Comparison of ENCODE assay signal across 21 cellular contexts in genomic region chr2:71562518-71562917, GRCh38.
"Had no signal": no experiment of that assay in that cellular context is flagged by ENCODE, and none has a peak within 500 bp of the region (broad histone marks: within the 10 kb centered on the region; RNA-seq: fewer than 3 reads in every experiment).

No MANE protein-coding gene starts in this region.

- ATAC-seq: gastrocnemius medialis, heart right ventricle, left colon, mucosa of descending colon, natural killer cell, right cardiac atrium had no signal

- H3K4me2 ChIP-seq: smooth muscle cell had no signal

- H3K4me1 ChIP-seq: breast epithelium, gastrocnemius medialis, upper lobe of left lung had no signal

- DNase-seq: activated CD4-positive, alpha-beta T cell treated with anti-CD3 and anti-CD28 coated beads, Interleukin-2, amount 50 U/mL, for 4 hours; activated CD4-positive, CD25-positive, alpha-beta regulatory T cell treated with anti-CD3 and anti-CD28 coated beads, Interleukin-2, amount 50 U/mL, for 72 hours; activated naive CD4-positive, alpha-beta T cell treated with Interleukin-2 at 50 U/mL for 16 hours; activated T-cell treated with anti-CD3 and anti-CD28 coated beads for 4 hours; anterior cingulate cortex; erythroblast; gastrocnemius medialis; heart right ventricle; left colon; mammary epithelial cell; natural killer cell; stimulated activated CD4-positive, alpha-beta T cell treated with anti-CD3 and anti-CD28 coated beads, Interleukin-4, amount 100 ng/mL, for 4 hours; stimulated activated CD8-positive, alpha-beta memory T cell treated with anti-CD3 and anti-CD28 coated beads, Interleukin-4, amount 100 ng/mL, for 48 hours; stimulated activated naive CD4-positive, alpha-beta T cell treated with Interleukin-2 at 50 U/mL for 16 hours; T-helper 1 cell; T1000; upper lobe of left lung had no signal

- H3K4me3 ChIP-seq: breast epithelium, gastrocnemius medialis, heart right ventricle, mucosa of descending colon, smooth muscle cell, upper lobe of left lung had no signal

- H3K27me3 ChIP-seq: breast epithelium, gastrocnemius medialis, heart right ventricle, upper lobe of left lung had no signal

- H3K27ac ChIP-seq: breast epithelium, gastrocnemius medialis, heart right ventricle, upper lobe of left lung had no signal

- H3K9me3 ChIP-seq: breast epithelium, gastrocnemius medialis, heart right ventricle, mucosa of descending colon, upper lobe of left lung had no signal

- H3K36me3 ChIP-seq: breast epithelium had no signal
